In the genomic region with DNA sequence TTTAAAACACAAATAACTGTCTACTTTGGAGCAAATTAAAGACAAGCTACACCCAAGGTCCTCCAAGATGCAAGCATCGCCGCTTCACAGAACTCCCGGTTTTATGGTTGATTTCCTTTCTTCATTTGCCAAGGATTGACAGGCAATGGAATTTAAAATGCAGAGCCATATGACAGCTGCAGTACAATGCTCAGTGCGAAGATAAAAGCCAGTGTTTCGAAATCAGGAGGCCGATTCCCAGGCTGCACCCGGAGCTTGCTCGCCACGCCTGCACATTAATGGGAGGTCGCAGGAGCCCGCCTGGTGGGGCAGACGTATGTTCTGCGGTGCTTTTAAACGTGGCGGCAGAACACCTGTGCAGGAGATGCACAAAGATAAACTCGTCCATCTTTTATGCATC, we compare ENCODE assay signal across 24 cellular contexts.
"Had no signal": no experiment of that assay in that cellular context is flagged by ENCODE, and none has a peak within 500 bp of the region (broad histone marks: within the 10 kb centered on the region; RNA-seq: fewer than 3 reads in every experiment).

No MANE protein-coding gene starts in this region.

- H3K4me1 Mint-ChIP-seq: activated CD4-positive, alpha-beta memory T cell treated with anti-CD3 and anti-CD28 coated beads, Interleukin-2, amount 10 ng/mL, durations not matched to agents 7 days and 5 days; activated CD4-positive, alpha-beta T cell treated with anti-CD3 and anti-CD28 coated beads, Interleukin-2, amount 10 ng/mL, durations not matched to agents 7 days and 5 days; activated naive CD4-positive, alpha-beta T cell treated with anti-CD3 and anti-CD28 coated beads, Interleukin-2, amount 10 ng/mL, durations not matched to agents 7 days and 5 days; central memory CD8-positive, alpha-beta T cell; immature natural killer cell; naive thymus-derived CD8-positive, alpha-beta T cell had no signal

- H3K27ac Mint-ChIP-seq: activated CD4-positive, alpha-beta memory T cell treated with anti-CD3 and anti-CD28 coated beads, Interleukin-2, amount 10 ng/mL, durations not matched to agents 7 days and 5 days; activated CD4-positive, alpha-beta T cell treated with anti-CD3 and anti-CD28 coated beads, Interleukin-2, amount 10 ng/mL, durations not matched to agents 7 days and 5 days; activated naive CD4-positive, alpha-beta T cell treated with anti-CD3 and anti-CD28 coated beads, Interleukin-2, amount 10 ng/mL, durations not matched to agents 7 days and 5 days; activated T-cell treated with anti-CD3 and anti-CD28 coated beads, Interleukin-2, amount 50 U/mL, for 24 hours; immature natural killer cell; naive thymus-derived CD8-positive, alpha-beta T cell had no signal

- H3K4me3 ChIP-seq: gastroesophageal sphincter, right lobe of liver, skin epidermis, testis, transverse colon had no signal

- H3K9me3 ChIP-seq: gastroesophageal sphincter, right lobe of liver, testis had no signal

- H3K4me1 ChIP-seq: gastroesophageal sphincter, right lobe of liver, testis, transverse colon had no signal

- H3K27me3 ChIP-seq: gastroesophageal sphincter, right lobe of liver, testis, transverse colon had no signal

- H3K36me3 Mint-ChIP-seq: activated naive CD4-positive, alpha-beta T cell treated with anti-CD3 and anti-CD28 coated beads, Interleukin-2, amount 10 ng/mL, durations not matched to agents 7 days and 5 days; immature natural killer cell; naive thymus-derived CD8-positive, alpha-beta T cell had no signal

- H3K36me3 ChIP-seq: gastroesophageal sphincter, right lobe of liver, transverse colon had no signal

- H3K4me3 Mint-ChIP-seq: activated CD4-positive, alpha-beta memory T cell treated with anti-CD3 and anti-CD28 coated beads, Interleukin-2, amount 10 ng/mL, durations not matched to agents 7 days and 5 days; activated CD4-positive, alpha-beta T cell treated with anti-CD3 and anti-CD28 coated beads, Interleukin-2, amount 10 ng/mL, durations not matched to agents 7 days and 5 days; activated naive CD4-positive, alpha-beta T cell treated with anti-CD3 and anti-CD28 coated beads, Interleukin-2, amount 10 ng/mL, durations not matched to agents 7 days and 5 days; activated T-cell treated with anti-CD3 and anti-CD28 coated beads, Interleukin-2, amount 50 U/mL, for 24 hours; central memory CD8-positive, alpha-beta T cell; immature natural killer cell; naive thymus-derived CD8-positive, alpha-beta T cell had no signal

- H3K27me3 Mint-ChIP-seq: activated CD4-positive, alpha-beta memory T cell treated with anti-CD3 and anti-CD28 coated beads, Interleukin-2, amount 10 ng/mL, durations not matched to agents 7 days and 5 days; activated CD4-positive, alpha-beta T cell treated with anti-CD3 and anti-CD28 coated beads, Interleukin-2, amount 10 ng/mL, durations not matched to agents 7 days and 5 days; activated naive CD4-positive, alpha-beta T cell treated with anti-CD3 and anti-CD28 coated beads, Interleukin-2, amount 10 ng/mL, durations not matched to agents 7 days and 5 days; activated T-cell treated with anti-CD3 and anti-CD28 coated beads, Interleukin-2, amount 50 U/mL, for 24 hours; central memory CD8-positive, alpha-beta T cell; naive thymus-derived CD8-positive, alpha-beta T cell had no signal

- DNase-seq: activated CD4-positive, alpha-beta memory T cell treated with anti-CD3 and anti-CD28 coated beads, Interleukin-2, amount 10 ng/mL, durations not matched to agents 7 days and 5 days; activated CD4-positive, alpha-beta T cell treated with anti-CD3 and anti-CD28 coated beads, Interleukin-2, amount 10 ng/mL, durations not matched to agents 7 days and 5 days; activated CD4-positive, CD25-positive, alpha-beta regulatory T cell treated with anti-CD3 and anti-CD28 coated beads, Interleukin-2, amount 50 U/mL, for 72 hours; activated CD8-positive, alpha-beta memory T cell treated with anti-CD3 and anti-CD28 coated beads, Interleukin-2, amount 50 U/mL, for 48 hours; activated gamma-delta T cell; activated naive CD4-positive, alpha-beta T cell treated with anti-CD3 and anti-CD28 coated beads, Interleukin-2, amount 10 ng/mL, durations not matched to agents 7 days and 5 days; activated T-cell treated with anti-CD3 and anti-CD28 coated beads, Interleukin-2, amount 50 U/mL, for 24 hours; amygdala; dermis blood vessel endothelial cell; effector CD8-positive, alpha-beta T cell; head of caudate nucleus; hypothalamus; immature natural killer cell; naive thymus-derived CD8-positive, alpha-beta T cell; right lobe of liver; stimulated activated CD4-positive, alpha-beta T cell treated with anti-CD3 and anti-CD28 coated beads, Interleukin-12 subunit alpha, Interleukin-12 subunit beta, amount 100 ng/mL, for 4 hours; stimulated activated CD4-positive, alpha-beta T cell treated with anti-CD3 and anti-CD28 coated beads, Interleukin-4, amount 100 ng/mL, for 1 hour; stimulated activated naive CD8-positive, alpha-beta T cell treated with anti-CD3 and anti-CD28 coated beads, Interleukin-15, Interleukin-2, amounts not matched to agents 100 U/mL and 50 U/mL, for 24 hours; T-helper 2 cell; testis; transverse colon had no signal

- H3K27ac ChIP-seq: gastroesophageal sphincter, right lobe of liver, skin epidermis, testis, transverse colon had no signal

- ATAC-seq: gastroesophageal sphincter; naive thymus-derived CD8-positive, alpha-beta T cell; right lobe of liver; stimulated activated naive CD8-positive, alpha-beta T cell treated with anti-CD3 and anti-CD28 coated beads, Interleukin-15, Interleukin-2, amounts not matched to agents 100 U/mL and 50 U/mL, for 24 hours had no signal
